In the genomic region with DNA sequence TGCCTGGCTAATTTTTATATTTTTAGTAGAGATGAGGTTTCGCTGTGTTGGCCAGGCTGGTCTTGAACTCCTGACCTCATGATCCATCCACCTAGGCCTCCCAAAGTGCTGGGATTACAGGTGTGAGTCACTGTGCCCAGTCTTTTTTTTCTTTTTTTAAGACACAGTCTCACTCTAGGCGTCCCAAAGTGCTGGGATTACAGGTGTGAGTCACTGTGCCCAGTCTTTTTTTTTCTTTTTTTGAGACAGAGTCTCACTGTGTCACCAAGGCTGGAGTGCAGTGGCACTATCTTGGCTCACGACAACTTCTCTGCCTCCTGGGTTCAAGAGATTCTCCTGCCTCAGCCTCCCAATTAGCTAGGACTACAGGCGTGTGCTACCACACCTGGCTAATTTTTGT, we compare ENCODE assay signal across 3 cellular contexts. TPM values are rescaled to one million over a fixed set of nuclear protein-coding genes. Genes with fewer than 3 reads are reported as not detected.
"Had no signal": no experiment of that assay in that cellular context is flagged by ENCODE, and none has a peak within 500 bp of the region (broad histone marks: within the 10 kb centered on the region; RNA-seq: fewer than 3 reads in every experiment).

No MANE protein-coding gene starts in this region.

RNA-seq across cellular contexts. Expression of a gene that starts 37.1 kb away (rescaled TPM):
- total RNA-seq: GM23248 had no signal

RNA-seq across cellular contexts. Expression of a gene that starts 58.1 kb away (rescaled TPM):
- total RNA-seq: GM23248, H4, HFFc6 had no signal
- polyA plus RNA-seq: GM23248 had no signal
